ENCODE assay signal across 10 cellular contexts in the genomic region with DNA sequence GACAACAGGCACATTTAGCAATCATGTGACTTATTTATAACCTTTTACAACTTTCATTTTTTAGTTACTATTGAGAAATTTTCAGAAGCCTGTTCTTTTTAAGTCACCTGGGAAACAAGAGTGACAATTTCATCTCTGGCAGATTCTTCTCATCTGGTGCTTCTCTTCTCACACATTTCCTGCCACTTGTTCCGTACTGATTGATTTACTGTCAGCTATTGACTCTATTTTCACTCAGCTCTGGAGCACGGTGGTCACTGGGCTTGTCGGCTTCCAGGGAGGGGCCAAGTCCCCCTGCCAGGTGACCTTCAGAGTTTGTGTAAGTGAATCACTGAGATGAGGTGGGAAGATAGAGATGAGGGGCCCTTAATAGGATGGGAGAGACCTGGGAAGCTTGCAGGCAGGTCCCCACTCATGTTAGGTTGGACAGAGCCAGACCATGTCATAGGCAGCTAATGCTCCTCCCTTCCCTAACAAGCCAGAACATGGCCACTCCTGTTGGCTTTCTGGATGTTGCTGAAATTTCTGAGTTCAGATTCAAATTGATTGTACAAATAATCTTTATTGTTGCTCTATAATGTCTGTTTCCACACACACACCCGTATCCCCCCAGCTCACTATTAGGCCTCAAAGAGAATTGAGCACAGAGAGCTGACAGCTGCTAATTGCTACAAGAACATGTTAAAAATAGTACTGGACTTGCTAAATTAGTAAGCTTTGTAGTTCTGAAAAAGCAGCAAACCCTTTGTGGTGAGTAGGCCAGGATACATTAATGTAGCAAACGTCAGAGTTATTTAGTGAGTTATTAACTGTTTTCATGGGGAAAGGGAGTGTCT. TPM values are rescaled to one million over a fixed set of nuclear protein-coding genes. Genes with fewer than 3 reads are reported as not detected.
DNase-seq lines count a peak whose midpoint lies in the region; ATAC-seq and TF ChIP-seq lines count a peak whose summit lies in the region.
"Had no signal": no experiment of that assay in that cellular context is flagged by ENCODE, and none has a peak within 500 bp of the region (broad histone marks: within the 10 kb centered on the region; RNA-seq: fewer than 3 reads in every experiment).

No MANE protein-coding gene starts in this region.

- DNase-seq in epithelial cell of esophagus (ENCODE audit: low read depth), result peak; percentile 47
- DNase-seq in NCI-H2081 treated with DMSO at 0.1 percent for 48 hours (lab: John Stamatoyannopoulos, UW), result no peak
- DNase-seq in body of pancreas, result no peak
- DNase-seq in Karpas-422, result no peak
- no peak for DNase-seq in sigmoid colon
- DNase-seq: DMS153; NK-92 treated with Interleukin-12 subunit alpha and Interleukin-12 subunit beta, amount 100 ng/mL, for 24 hours had no signal

- H2AFZ ChIP-seq in Karpas-422 (ENCODE audit: low read length), result no peak overlapping the region

- H3K4me3 ChIP-seq in epithelial cell of esophagus (ENCODE audit: low read length) (no peak overlapping the region), body of pancreas (no peak overlapping the region), Karpas-422 (ENCODE audit: low read length) (no peak overlapping the region), sigmoid colon (no peak overlapping the region)

- H3K27me3 ChIP-seq in body of pancreas (no peaks in the 10 kb centered on the region), Karpas-422 (ENCODE audit: low read length) (no peaks in the 10 kb centered on the region), sigmoid colon (no peaks in the 10 kb centered on the region)

- intact Hi-C loops in body of pancreas (cut with DNase I) (no loop called here), sigmoid colon (cut with DNase I) (no loop called here)

- no peak overlapping the region for H3K9ac ChIP-seq in Karpas-422 (ENCODE audit: low read length)

- no peaks in the 10 kb centered on the region for H4K20me1 ChIP-seq in Karpas-422 (ENCODE audit: insufficient read depth, low read depth, low read length)

- TF ChIP-seq POLR2A in body of pancreas (IDR thresholded peaks at IDR 0.05), result no peak
- TF ChIP-seq POLR2A in sigmoid colon (IDR thresholded peaks at IDR 0.05), result no peak

- H3K4me2 ChIP-seq in Karpas-422 (ENCODE audit: low read depth, low read length, poor library complexity, severe bottlenecking), result no peak overlapping the region

- peak; percentile 85 for ATAC-seq in GM18498 (IDR thresholded peaks at IDR 0.05; ENCODE audit: unreplicated experiment)
- peak; percentile 82 for ATAC-seq in GM19455 (IDR thresholded peaks at IDR 0.05; ENCODE audit: unreplicated experiment)
- peak; percentile 69 for ATAC-seq in HG03060 (IDR thresholded peaks at IDR 0.05; ENCODE audit: low read depth, unreplicated experiment)
- no peak for ATAC-seq in body of pancreas

- H3K9me2 ChIP-seq in Karpas-422 (replicated peaks; ENCODE audit: insufficient read depth, low read length), result no peaks in the 10 kb centered on the region

- no peaks in the 10 kb centered on the region for H3K36me3 ChIP-seq in body of pancreas (replicated peaks in 1 of 2; ENCODE audit: insufficient read depth in 1 of 2, low read depth in 2 of 2)
- H3K36me3 ChIP-seq in Karpas-422 (ENCODE audit: insufficient read depth, low read length), result no peaks in the 10 kb centered on the region
- H3K36me3 ChIP-seq in sigmoid colon, result peaks cover 0 to 14% (median 0%) of the 10 kb centered on the region in 4 donors

- TF ChIP-seq CTCF in epithelial cell of esophagus (IDR thresholded peaks at IDR 0.05; ENCODE audit: insufficient read depth, low read depth, low read length, missing control alignments), result no peak
- TF ChIP-seq CTCF in body of pancreas (IDR thresholded peaks at IDR 0.05), result no peak
- no peak for TF ChIP-seq CTCF in sigmoid colon (IDR thresholded peaks at IDR 0.05)

- H3K9me3 ChIP-seq in body of pancreas (no peaks in the 10 kb centered on the region), Karpas-422 (ENCODE audit: low read length) (no peaks in the 10 kb centered on the region; the same call in 1 of the 2 replicates), sigmoid colon (no peaks in the 10 kb centered on the region)

- WGBS in body of pancreas, 2 donors, result 42 to 44% methylated on average over 5 of the region's 5 CpGs
- WGBS in sigmoid colon, 2 donors, result 66 to 77% methylated on average over 5 of the region's 5 CpGs

- no peak for TF ChIP-seq EP300 in sigmoid colon (IDR thresholded peaks at IDR 0.05)

- no peaks in the 10 kb centered on the region for H3K79me2 ChIP-seq in Karpas-422 (ENCODE audit: low read length)

- H3K27ac ChIP-seq in body of pancreas, result peak overlapping the region in 2 of 4 donors; percentile 1 to 30
- no peak overlapping the region for H3K27ac ChIP-seq in Karpas-422 (ENCODE audit: low read length)
- no peak overlapping the region for H3K27ac ChIP-seq in sigmoid colon

- H3K4me1 ChIP-seq in body of pancreas, result peaks cover 16% of the 10 kb centered on the region
- H3K4me1 ChIP-seq in Karpas-422 (ENCODE audit: low read length), result no peaks in the 10 kb centered on the region
- H3K4me1 ChIP-seq in sigmoid colon, result peaks cover 0 to 4% (median 0%) of the 10 kb centered on the region in 4 donors

RNA-seq across cellular contexts. Expression of a gene that starts 13.3 kb away (rescaled TPM):
- total RNA-seq in body of pancreas (10 to 100 TPM; 13.8 to 34.8 TPM), sigmoid colon (100 to 1,000 TPM in 1 of 4 donors, 10 to 100 TPM in 3; 55.6 to 113 (median 80.5) TPM)
- total RNA-seq in Karpas-422 (2014; rRNA removed; shearing (Covaris generic); ENCODE audit: low replicate concordance), result 13.2 and 15.7 TPM in 2 replicates
- 10 to 100 TPM; 15.7 to 35.3 (median 32.4) TPM for polyA plus RNA-seq in sigmoid colon
